ENCODE assay signal across 8 cellular contexts in the genomic region with DNA sequence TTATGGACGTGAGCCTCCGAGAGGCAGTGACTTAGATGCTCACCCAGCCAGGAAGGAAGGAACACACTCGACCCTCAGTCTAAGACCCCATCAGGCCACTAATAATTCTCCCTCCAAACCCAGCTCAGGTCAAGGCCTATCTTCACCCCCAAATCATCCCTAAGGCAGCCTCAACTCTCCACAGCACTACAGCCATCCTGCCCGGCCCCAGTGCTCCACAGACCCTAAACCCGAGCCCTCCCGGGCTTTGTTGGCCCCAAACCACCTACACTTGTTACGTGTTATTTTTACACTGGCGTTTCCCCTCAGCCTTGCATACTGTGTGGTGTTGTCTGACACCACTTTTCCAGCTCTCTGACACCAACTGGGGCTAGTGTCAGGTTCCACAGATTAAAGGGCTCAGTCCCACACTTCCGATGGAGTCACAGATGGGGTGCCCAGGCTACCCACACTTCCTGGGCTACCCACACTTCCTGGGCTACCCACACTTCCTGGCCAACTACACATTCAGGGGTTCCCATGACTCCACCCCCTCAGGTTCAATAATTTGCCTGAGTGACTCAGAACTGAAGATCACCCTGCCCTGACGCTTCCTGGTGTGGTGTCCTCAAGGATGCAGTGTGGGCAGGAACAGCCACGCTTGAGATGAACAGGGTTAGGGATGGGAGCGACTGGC.
A peak's percentile ranks its signal among the peaks of the same experiment; 100 is the strongest.
DNase-seq lines count a peak whose midpoint lies in the region; ATAC-seq lines count a peak whose summit lies in the region.

No MANE protein-coding gene starts in this region.

- DNase-seq in activated gamma-delta T cell treated with Interleukin-2 at 50 U/mL for 16 hours (peak; percentile 60), activated gamma-delta T cell (lab: John Stamatoyannopoulos, UW) (no peak), kidney glomerular epithelial cell (lab: John Stamatoyannopoulos, UW) (peak; percentile 49), cerebellar nuclear complex (lab: John Stamatoyannopoulos, UW) (no peak), NCI-H2196 treated with DMSO at 0.1 percent for 48 hours (lab: John Stamatoyannopoulos, UW; ENCODE audit: unreplicated experiment) (no peak)
- DNase-seq in activated CD4-positive, alpha-beta T cell treated with anti-CD3 and anti-CD28 coated beads, Interleukin-2, amount 50 U/mL, for 48 hours, result peak; percentile 68 to 79

- H3K4me3 Mint-ChIP-seq in stimulated activated memory B cell treated with anti-CD40 and anti-IgM and Interleukin-4, amounts not matched to agents 10 μg/mL and 1 μg/mL and 100 μg/mL, for 72 hours, result peak overlapping the region; percentile 55

- no peaks in the 10 kb centered on the region for H3K27me3 Mint-ChIP-seq in stimulated activated memory B cell treated with anti-CD40 and anti-IgM and Interleukin-4, amounts not matched to agents 10 μg/mL and 1 μg/mL and 100 μg/mL, for 72 hours

- peaks cover 63% of the 10 kb centered on the region for H3K4me1 Mint-ChIP-seq in stimulated activated memory B cell treated with anti-CD40 and anti-IgM and Interleukin-4, amounts not matched to agents 10 μg/mL and 1 μg/mL and 100 μg/mL, for 72 hours

- peaks cover 51% of the 10 kb centered on the region for H3K36me3 Mint-ChIP-seq in stimulated activated memory B cell treated with anti-CD40 and anti-IgM and Interleukin-4, amounts not matched to agents 10 μg/mL and 1 μg/mL and 100 μg/mL, for 72 hours

- peak; percentile 68 for ATAC-seq in HG03159 (IDR thresholded peaks at IDR 0.05; ENCODE audit: unreplicated experiment)
- ATAC-seq in stimulated activated memory B cell treated with anti-CD40 and anti-IgM and Interleukin-4, amounts not matched to agents 10 μg/mL and 1 μg/mL and 100 μg/mL, for 72 hours, result peak; percentile 82

- H3K9me3 Mint-ChIP-seq in stimulated activated memory B cell treated with anti-CD40 and anti-IgM and Interleukin-4, amounts not matched to agents 10 μg/mL and 1 μg/mL and 100 μg/mL, for 72 hours, result no peaks in the 10 kb centered on the region

- H3K27ac Mint-ChIP-seq in stimulated activated memory B cell treated with anti-CD40 and anti-IgM and Interleukin-4, amounts not matched to agents 10 μg/mL and 1 μg/mL and 100 μg/mL, for 72 hours, result peak overlapping the region; percentile 85

Comparison
In these comparisons a context has a peak if more than half of its experiments do, and no peak if none do; other contexts are left out.
1. DNase-seq: peak in activated gamma-delta T cell treated with Interleukin-2 at 50 U/mL for 16 hours (single experiment), activated CD4-positive, alpha-beta T cell treated with anti-CD3 and anti-CD28 coated beads, Interleukin-2, amount 50 U/mL, for 48 hours (2 of 2) and kidney glomerular epithelial cell (single experiment); none in activated gamma-delta T cell (single experiment), cerebellar nuclear complex (0 of 2) and NCI-H2196 treated with DMSO at 0.1 percent for 48 hours (single experiment).